ENCODE assay signal across 6 cellular contexts in the genomic region with DNA sequence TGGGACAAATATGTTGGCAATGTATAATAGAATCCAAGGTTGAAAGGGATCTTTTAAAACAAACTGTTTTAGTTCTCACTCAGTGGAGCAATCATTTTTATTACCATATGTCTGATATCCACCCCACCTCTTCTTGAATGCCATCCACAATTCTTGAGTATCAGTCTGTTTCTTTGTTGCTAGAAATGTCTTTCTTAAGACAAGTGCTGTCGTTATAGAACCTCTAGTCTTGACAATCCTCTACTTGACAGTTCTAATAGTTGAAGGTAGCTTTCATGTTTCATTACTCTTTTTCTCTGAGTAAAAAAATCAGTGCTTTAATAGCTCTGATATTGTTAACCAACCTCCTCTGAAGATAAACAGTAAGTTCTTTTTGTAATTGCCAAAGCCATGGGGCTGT.
"Had no signal": no experiment of that assay in that cellular context is flagged by ENCODE, and none has a peak within 500 bp of the region (broad histone marks: within the 10 kb centered on the region; RNA-seq: fewer than 3 reads in every experiment).

No MANE protein-coding gene starts in this region.

- H3K4me3 Mint-ChIP-seq: GM23338, H9 had no signal

- H3K9me3 Mint-ChIP-seq: GM23338 had no signal

- H3K4me3 ChIP-seq: GM23338, K562 had no signal

- H3K27ac Mint-ChIP-seq: GM23338, H9 had no signal

- ATAC-seq: GM23338, K562 had no signal

- H2AFZ ChIP-seq: GM23338 had no signal

- H3K4me2 ChIP-seq: GM23338 had no signal

- DNase-seq: H9, HCEC 1CT, IMR-90, KG1 had no signal
